Comparison of ENCODE assay signal across 18 cellular contexts in the genomic region with DNA sequence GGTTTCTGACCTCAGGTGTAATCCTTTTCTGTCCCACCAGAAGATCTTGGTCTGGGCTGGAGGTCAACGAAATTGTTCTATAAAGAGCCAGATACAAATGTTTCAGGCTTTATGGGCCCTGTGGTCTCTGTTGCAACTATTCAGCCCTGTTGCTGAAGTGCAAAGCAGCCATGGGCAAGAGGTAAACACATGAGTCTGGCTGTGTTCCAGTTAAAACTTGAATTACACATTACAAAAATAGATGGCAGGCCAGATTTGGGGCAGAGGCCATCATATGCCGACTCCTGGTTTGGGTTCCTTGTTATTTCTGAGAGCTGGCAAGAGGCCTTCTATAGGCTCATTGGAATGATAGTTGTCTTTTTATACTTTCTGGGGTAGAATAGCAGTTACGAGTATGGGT.
DNase-seq lines count a peak whose midpoint lies in the region; ATAC-seq and TF ChIP-seq lines count a peak whose summit lies in the region.
"Had no signal": no experiment of that assay in that cellular context is flagged by ENCODE, and none has a peak within 500 bp of the region (broad histone marks: within the 10 kb centered on the region; RNA-seq: fewer than 3 reads in every experiment).

No MANE protein-coding gene starts in this region.

- no peak overlapping the region for H3K27ac ChIP-seq in PC-3 (ENCODE audit: low read length)
- H3K27ac ChIP-seq: SK-N-MC had no signal

- DNase-seq in Daoy (ENCODE audit: low read depth) (peak; percentile 10), PC-3 (peak; percentile 15), fibroblast of villous mesenchyme (ENCODE audit: low read depth) (peak; percentile 10), A172 (ENCODE audit: low spot score) (no peak), SW 1271 (lab: John Stamatoyannopoulos, UW) (no peak)
- no peak for DNase-seq in activated naive CD4-positive, alpha-beta T cell treated with anti-CD3 and anti-CD28 coated beads for 36 hours
- DNase-seq: C1 segment of cervical spinal cord, DMS79, H7, KBM-7, MV-4-11, NCI-H1694 treated with DMSO at 0.1 percent for 48 hours, NCI-H510A, NCI-H748 treated with DMSO at 0.1 percent for 48 hours, OCI-M1, SHP77 had no signal

- H3K9me3 ChIP-seq in PC-3 (ENCODE audit: low read length) = no peaks in the 10 kb centered on the region

- no peak overlapping the region for H3K4me2 ChIP-seq in PC-3 (ENCODE audit: low read length)

- H3K9me3 Mint-ChIP-seq in stimulated activated memory B cell treated with anti-CD40 and anti-IgM and Interleukin-4, amounts not matched to agents 10 μg/mL and 1 μg/mL and 100 μg/mL, for 72 hours = no peaks in the 10 kb centered on the region
- H3K9me3 Mint-ChIP-seq in activated naive CD4-positive, alpha-beta T cell treated with anti-CD3 and anti-CD28 coated beads for 36 hours = no peaks in the 10 kb centered on the region

- H4K20me1 ChIP-seq in PC-3 (ENCODE audit: low read length) = no peaks in the 10 kb centered on the region

- CTCF ChIA-PET in PC-3 (lab: Charles Lee) = no interaction called here
- CTCF ChIA-PET in activated naive CD4-positive, alpha-beta T cell treated with anti-CD3 and anti-CD28 coated beads for 36 hours (lab: Charles Lee) = interaction anchor here (1.3 kb wide), 1 partner anchor 8 kb away, joined by 7 read pairs; no protein-coding TSS in a partner anchor

- H3K9ac ChIP-seq in PC-3 (ENCODE audit: low read length) = no peak overlapping the region

- no peaks in the 10 kb centered on the region for H3K4me1 Mint-ChIP-seq in stimulated activated memory B cell treated with anti-CD40 and anti-IgM and Interleukin-4, amounts not matched to agents 10 μg/mL and 1 μg/mL and 100 μg/mL, for 72 hours
- no peaks in the 10 kb centered on the region for H3K4me1 Mint-ChIP-seq in activated naive CD4-positive, alpha-beta T cell treated with anti-CD3 and anti-CD28 coated beads for 36 hours (ENCODE audit: low read depth)

- ATAC-seq in PC-3 = no peak
- no peak for ATAC-seq in stimulated activated memory B cell treated with anti-CD40 and anti-IgM and Interleukin-4, amounts not matched to agents 10 μg/mL and 1 μg/mL and 100 μg/mL, for 72 hours

- no TSS peak for BruUV-seq in PC-3 (replicated peaks; lab: Mats Ljungman, UMichigan)

- no peaks in the 10 kb centered on the region for H3K79me2 ChIP-seq in PC-3 (ENCODE audit: low read length)

- POLR2A ChIA-PET in PC-3 (lab: Charles Lee; ENCODE audit: unreplicated experiment) = no interaction called here

- no peak overlapping the region for H2AFZ ChIP-seq in PC-3 (ENCODE audit: low read length)

- peak overlapping the region; percentile 35 for H3K27ac Mint-ChIP-seq in stimulated activated memory B cell treated with anti-CD40 and anti-IgM and Interleukin-4, amounts not matched to agents 10 μg/mL and 1 μg/mL and 100 μg/mL, for 72 hours
- H3K27ac Mint-ChIP-seq in activated naive CD4-positive, alpha-beta T cell treated with anti-CD3 and anti-CD28 coated beads for 36 hours = no peak overlapping the region

- H3K4me3 Mint-ChIP-seq in stimulated activated memory B cell treated with anti-CD40 and anti-IgM and Interleukin-4, amounts not matched to agents 10 μg/mL and 1 μg/mL and 100 μg/mL, for 72 hours = no peak overlapping the region
- H3K4me3 Mint-ChIP-seq in activated naive CD4-positive, alpha-beta T cell treated with anti-CD3 and anti-CD28 coated beads for 36 hours = no peak overlapping the region

- H3K4me3 ChIP-seq in PC-3 (ENCODE audit: low read length) = no peak overlapping the region
- no peak overlapping the region for H3K4me3 ChIP-seq in fibroblast of villous mesenchyme (ENCODE audit: low read depth, low read length)
- H3K4me3 ChIP-seq: SK-N-MC had no signal

- peaks cover 61% of the 10 kb centered on the region for H3K36me3 Mint-ChIP-seq in stimulated activated memory B cell treated with anti-CD40 and anti-IgM and Interleukin-4, amounts not matched to agents 10 μg/mL and 1 μg/mL and 100 μg/mL, for 72 hours
- H3K36me3 Mint-ChIP-seq in activated naive CD4-positive, alpha-beta T cell treated with anti-CD3 and anti-CD28 coated beads for 36 hours (ENCODE audit: low read depth) = no peaks in the 10 kb centered on the region

- H3K4me1 ChIP-seq in PC-3 (ENCODE audit: insufficient read depth, low read length) = peaks cover 16% of the 10 kb centered on the region

- intact Hi-C loops in PC-3 (cut with micrococcal nuclease) = loop anchor here (10.0 kb wide), 1 partner anchor 138 kb away; the partner anchor contains the start of gene HSD17B2
- intact Hi-C loops in activated naive CD4-positive, alpha-beta T cell treated with anti-CD3 and anti-CD28 coated beads for 36 hours (cut with micrococcal nuclease) = no loop called here

- H3K36me3 ChIP-seq in PC-3 (ENCODE audit: low read depth, low read length) = no peaks in the 10 kb centered on the region

- no peaks in the 10 kb centered on the region for H3K9me2 ChIP-seq in PC-3 (replicated peaks; ENCODE audit: low read length)

- no peaks in the 10 kb centered on the region for H3K27me3 Mint-ChIP-seq in stimulated activated memory B cell treated with anti-CD40 and anti-IgM and Interleukin-4, amounts not matched to agents 10 μg/mL and 1 μg/mL and 100 μg/mL, for 72 hours
- no peaks in the 10 kb centered on the region for H3K27me3 Mint-ChIP-seq in activated naive CD4-positive, alpha-beta T cell treated with anti-CD3 and anti-CD28 coated beads for 36 hours (ENCODE audit: low read depth)

- TF ChIP-seq CTCF in PC-3 (conservative IDR thresholded peaks at IDR 0.05; ENCODE audit: low read depth, low read length) = no peak
- TF ChIP-seq CTCF in fibroblast of villous mesenchyme (IDR thresholded peaks at IDR 0.05; ENCODE audit: insufficient read depth, low read depth, low read length) = no peak

- H3F3A ChIP-seq in PC-3 (ENCODE audit: low read length, unreplicated experiment) = peaks cover 3% of the 10 kb centered on the region

- H3K27me3 ChIP-seq in PC-3 (ENCODE audit: low read length) = no peaks in the 10 kb centered on the region

Comparison
In these comparisons a context has a peak if more than half of its experiments do, and no peak if none do; other contexts are left out.
1. DNase-seq: peak in Daoy (single experiment), PC-3 (single experiment) and fibroblast of villous mesenchyme (single experiment); none in A172 (single experiment), SW 1271 (0 of 2) and activated naive CD4-positive, alpha-beta T cell treated with anti-CD3 and anti-CD28 coated beads for 36 hours (single experiment).